Comparison of ENCODE assay signal across 8 cellular contexts in genomic region chr4:81724925-81725329, GRCh38.
A peak's percentile ranks its signal among the peaks of the same experiment; 100 is the strongest.
DNase-seq lines count a peak whose midpoint lies in the region; FAIRE-seq and TF ChIP-seq lines count a peak whose summit lies in the region.

No MANE protein-coding gene starts in this region.

- TF ChIP-seq POLR2A in GM12891 (IDR thresholded peaks at IDR 0.05; ENCODE audit: low read depth, low read length) = no peak

- peaks cover 17% of the 10 kb centered on the region for H3K4me1 Mint-ChIP-seq in activated T-helper 1 cell treated with anti-CD3 and anti-CD28 coated beads, Interleukin-12 subunit alpha, Interleukin-12 subunit beta, Interleukin-2, Interleukin-4 antibody, amounts not matched to agents 30 ng/mL and 10 ng/mL and 1 ng/mL, durations not matched to agents 14 hours and 24 hours and 36 hours (ENCODE audit: low read depth)

- H3K27me3 Mint-ChIP-seq in activated T-helper 1 cell treated with anti-CD3 and anti-CD28 coated beads, Interleukin-12 subunit alpha, Interleukin-12 subunit beta, Interleukin-2, Interleukin-4 antibody, amounts not matched to agents 30 ng/mL and 10 ng/mL and 1 ng/mL, durations not matched to agents 14 hours and 24 hours and 36 hours (ENCODE audit: insufficient read depth) = peaks cover 19% of the 10 kb centered on the region

- FAIRE-seq in GM12891 (lab: Jason Lieb, UNC) = peak; percentile 28

- H3K4me3 Mint-ChIP-seq in activated T-helper 1 cell treated with anti-CD3 and anti-CD28 coated beads, Interleukin-12 subunit alpha, Interleukin-12 subunit beta, Interleukin-2, Interleukin-4 antibody, amounts not matched to agents 30 ng/mL and 10 ng/mL and 1 ng/mL, durations not matched to agents 14 hours and 24 hours and 36 hours = no peak overlapping the region

- intact Hi-C loops in activated T-helper 1 cell treated with anti-CD3 and anti-CD28 coated beads, Interleukin-12 subunit alpha, Interleukin-12 subunit beta, Interleukin-2, Interleukin-4 antibody, amounts not matched to agents 30 ng/mL and 10 ng/mL and 1 ng/mL, durations not matched to agents 14 hours and 24 hours and 36 hours (cut with micrococcal nuclease) = loop anchor here (1.0 to 5.0 kb wide), 5 partner anchors 73 to 258 kb away; no protein-coding TSS in a partner anchor

- no peak overlapping the region for H3K27ac Mint-ChIP-seq in activated T-helper 1 cell treated with anti-CD3 and anti-CD28 coated beads, Interleukin-12 subunit alpha, Interleukin-12 subunit beta, Interleukin-2, Interleukin-4 antibody, amounts not matched to agents 30 ng/mL and 10 ng/mL and 1 ng/mL, durations not matched to agents 14 hours and 24 hours and 36 hours

- no peaks in the 10 kb centered on the region for H3K36me3 Mint-ChIP-seq in activated T-helper 1 cell treated with anti-CD3 and anti-CD28 coated beads, Interleukin-12 subunit alpha, Interleukin-12 subunit beta, Interleukin-2, Interleukin-4 antibody, amounts not matched to agents 30 ng/mL and 10 ng/mL and 1 ng/mL, durations not matched to agents 14 hours and 24 hours and 36 hours (ENCODE audit: low read depth)

- DNase-seq in GM12891 (ENCODE audit: insufficient read length, low spot score) (no peak), H4 (ENCODE audit: low spot score) (peak; percentile 72), NCI-H1694 treated with DMSO at 0.1 percent for 48 hours (lab: John Stamatoyannopoulos, UW) (peak; percentile 6), hippocampal formation (lab: John Stamatoyannopoulos, UW) (peak; percentile 49 to 64), iPS-NIHi11 (ENCODE audit: low spot score) (no peak), hepatic stellate cell (ENCODE audit: low spot score) (no peak)
- DNase-seq in activated T-helper 1 cell treated with anti-CD3 and anti-CD28 coated beads, Interleukin-12 subunit alpha, Interleukin-12 subunit beta, Interleukin-2, Interleukin-4 antibody, amounts not matched to agents 30 ng/mL and 10 ng/mL and 1 ng/mL, durations not matched to agents 14 hours and 24 hours and 36 hours (ENCODE audit: low spot score) = peak; percentile 37
- peak; percentile 52 to 60 for DNase-seq in stimulated activated CD4-positive, alpha-beta T cell treated with anti-CD3 and anti-CD28 coated beads, Interleukin-15, amount 100 ng/mL, for 48 hours (ENCODE audit: low read depth in 2 of 2)

- no peaks in the 10 kb centered on the region for H3K9me3 Mint-ChIP-seq in activated T-helper 1 cell treated with anti-CD3 and anti-CD28 coated beads, Interleukin-12 subunit alpha, Interleukin-12 subunit beta, Interleukin-2, Interleukin-4 antibody, amounts not matched to agents 30 ng/mL and 10 ng/mL and 1 ng/mL, durations not matched to agents 14 hours and 24 hours and 36 hours

TF ChIP-seq in GM12891, 5 proteins besides CTCF, POLR2A, EP300 and RAD21:
- TF ChIP-seq TAF1 (IDR thresholded peaks at IDR 0.05; ENCODE audit: low read depth, low read length) (no peak), POLR2AphosphoS5 (IDR thresholded peaks at IDR 0.05; ENCODE audit: low read depth, low read length) (no peak), PAX5 (IDR thresholded peaks at IDR 0.05; ENCODE audit: insufficient read depth, low read length, severe bottlenecking) (no peak), POU2F2 (IDR thresholded peaks at IDR 0.05; ENCODE audit: low read depth, low read length) (no peak), SPI1 (IDR thresholded peaks at IDR 0.05; ENCODE audit: low read depth, low read length) (no peak)
TF ChIP-seq in GM12891: peak in this region for 0.

Comparison
In these comparisons a context has a peak if more than half of its experiments do, and no peak if none do; other contexts are left out.
1. DNase-seq: peak in H4 (single experiment), NCI-H1694 treated with DMSO at 0.1 percent for 48 hours (single experiment), activated T-helper 1 cell treated with anti-CD3 and anti-CD28 coated beads, Interleukin-12 subunit alpha, Interleukin-12 subunit beta, Interleukin-2, Interleukin-4 antibody, amounts not matched to agents 30 ng/mL and 10 ng/mL and 1 ng/mL, durations not matched to agents 14 hours and 24 hours and 36 hours (single experiment), hippocampal formation (2 of 2) and stimulated activated CD4-positive, alpha-beta T cell treated with anti-CD3 and anti-CD28 coated beads, Interleukin-15, amount 100 ng/mL, for 48 hours (2 of 2); none in GM12891 (single experiment), iPS-NIHi11 (single experiment) and hepatic stellate cell (single experiment).